ENCODE assay signal across 14 cellular contexts in the genomic region with DNA sequence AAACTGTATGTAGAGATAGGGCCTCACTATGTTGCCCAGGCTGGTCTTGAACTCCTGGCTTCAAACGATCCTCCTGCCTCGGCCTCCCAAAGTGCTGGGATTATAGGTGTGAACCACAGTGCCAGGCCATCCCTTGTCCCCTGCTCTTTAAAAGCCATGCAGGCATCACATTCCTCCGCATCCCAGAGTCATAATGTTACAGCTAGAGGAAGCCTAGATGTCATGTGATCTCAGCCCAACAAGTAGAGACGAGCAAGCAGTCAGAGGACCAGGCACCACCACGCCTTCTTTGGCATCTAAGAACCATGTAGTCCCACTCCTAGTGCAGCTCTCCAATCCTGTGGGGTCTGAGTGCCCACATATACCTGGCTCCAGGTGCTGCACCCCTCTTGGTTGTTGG.
"Had no signal": no experiment of that assay in that cellular context is flagged by ENCODE, and none has a peak within 500 bp of the region (broad histone marks: within the 10 kb centered on the region; RNA-seq: fewer than 3 reads in every experiment).

No MANE protein-coding gene starts in this region.

- H3K36me3 ChIP-seq: adrenal gland had no signal

- H3K9me3 ChIP-seq: adrenal gland had no signal

- H3K4me3 Mint-ChIP-seq: memory B cell; natural killer cell treated with Interleukin-12 subunit alpha and Interleukin-12 subunit beta and Interleukin-15 and Interleukin-18, amount 100 ng/mL, for 72 hours; T-helper 1 cell treated with Interleukin-12 subunit alpha and Interleukin-12 subunit beta and Interleukin-4 antibody, amounts not matched to agents 30 μg/mL and 1 μg/mL, for 36 hours had no signal

- H3K27me3 ChIP-seq: adrenal gland had no signal

- H3K9me3 Mint-ChIP-seq: memory B cell; natural killer cell treated with Interleukin-12 subunit alpha and Interleukin-12 subunit beta and Interleukin-15 and Interleukin-18, amount 100 ng/mL, for 72 hours; T-helper 1 cell treated with Interleukin-12 subunit alpha and Interleukin-12 subunit beta and Interleukin-4 antibody, amounts not matched to agents 30 μg/mL and 1 μg/mL, for 36 hours had no signal

- H3K4me3 ChIP-seq: adrenal gland had no signal

- H3K27ac Mint-ChIP-seq: memory B cell; natural killer cell treated with Interleukin-12 subunit alpha and Interleukin-12 subunit beta and Interleukin-15 and Interleukin-18, amount 100 ng/mL, for 72 hours; T-helper 1 cell treated with Interleukin-12 subunit alpha and Interleukin-12 subunit beta and Interleukin-4 antibody, amounts not matched to agents 30 μg/mL and 1 μg/mL, for 36 hours had no signal

- DNase-seq: activated CD4-positive, alpha-beta T cell treated with anti-CD3 and anti-CD28 coated beads, Interleukin-2, amount 50 U/mL, for 1 hour; activated naive CD4-positive, alpha-beta T cell treated with anti-CD3 and anti-CD28 coated beads, Interleukin-2, amount 50 U/mL, for 16 hours; adrenal gland; cerebellar nuclear complex; dermis blood vessel endothelial cell; glutamatergic neuron; occipital lobe; stimulated activated CD4-positive, alpha-beta T cell treated with anti-CD3 and anti-CD28 coated beads, Interleukin-4, amount 100 ng/mL, for 1 hour; stimulated activated CD8-positive, alpha-beta memory T cell treated with anti-CD3 and anti-CD28 coated beads, Interleukin-4, amount 100 ng/mL, for 48 hours; stimulated activated naive CD8-positive, alpha-beta T cell treated with anti-CD3 and anti-CD28 coated beads, Interleukin-15, Interleukin-2, amounts not matched to agents 100 U/mL and 50 U/mL, for 24 hours had no signal

- H3K4me1 ChIP-seq: adrenal gland had no signal

- ATAC-seq: esophagus mucosa; natural killer cell treated with Interleukin-12 subunit alpha and Interleukin-12 subunit beta and Interleukin-15 and Interleukin-18, amount 100 ng/mL, for 72 hours; stimulated activated naive CD8-positive, alpha-beta T cell treated with anti-CD3 and anti-CD28 coated beads, Interleukin-15, Interleukin-2, amounts not matched to agents 100 U/mL and 50 U/mL, for 24 hours had no signal

- H3K27me3 Mint-ChIP-seq: memory B cell had no signal

- H3K36me3 Mint-ChIP-seq: memory B cell; natural killer cell treated with Interleukin-12 subunit alpha and Interleukin-12 subunit beta and Interleukin-15 and Interleukin-18, amount 100 ng/mL, for 72 hours had no signal
